Comparison of ENCODE assay signal across 8 cellular contexts in genomic region chr16:68244481-68244902, GRCh38. TPM values are rescaled to one million over a fixed set of nuclear protein-coding genes. Genes with fewer than 3 reads are reported as not detected.
DNase-seq lines count a peak whose midpoint lies in the region; ATAC-seq, FAIRE-seq and TF ChIP-seq lines count a peak whose summit lies in the region.

No MANE protein-coding gene starts in this region.

- H3K27me3 ChIP-seq in suprapubic skin, result no peaks in the 10 kb centered on the region

- H3K9me3 ChIP-seq in kidney (ENCODE audit: control insufficient read depth in 1 of 2, low read length in 2 of 2) (no peaks in the 10 kb centered on the region), suprapubic skin (no peaks in the 10 kb centered on the region)

- TF ChIP-seq EP300 in suprapubic skin (IDR thresholded peaks at IDR 0.05), result no peak

- H3K4me3 ChIP-seq in kidney (ENCODE audit: low read length in 2 of 2), result peak overlapping the region; percentile 84 to 99
- H3K4me3 ChIP-seq in suprapubic skin, result peak overlapping the region; percentile 87

- H3K36me3 Mint-ChIP-seq in activated CD4-positive, alpha-beta T cell treated with anti-CD3 and anti-CD28 coated beads for 36 hours (ENCODE audit: low read depth), result peaks cover 2% of the 10 kb centered on the region
- H3K36me3 Mint-ChIP-seq in activated T-helper 1 cell treated with anti-CD3 and anti-CD28 coated beads, Interleukin-12 subunit alpha, Interleukin-12 subunit beta, Interleukin-2, Interleukin-4 antibody, amounts not matched to agents 30 ng/mL and 10 ng/mL and 1 ng/mL, durations not matched to agents 14 hours and 24 hours and 36 hours (ENCODE audit: low read depth), result peaks cover 2% of the 10 kb centered on the region

- peak overlapping the region; percentile 88 for H3K4me3 Mint-ChIP-seq in activated CD4-positive, alpha-beta T cell treated with anti-CD3 and anti-CD28 coated beads for 36 hours
- H3K4me3 Mint-ChIP-seq in activated T-helper 1 cell treated with anti-CD3 and anti-CD28 coated beads, Interleukin-12 subunit alpha, Interleukin-12 subunit beta, Interleukin-2, Interleukin-4 antibody, amounts not matched to agents 30 ng/mL and 10 ng/mL and 1 ng/mL, durations not matched to agents 14 hours and 24 hours and 36 hours, result peak overlapping the region; percentile 99

- 61% methylated on average over 2 of the region's 20 CpGs for WGBS in suprapubic skin

- no peaks in the 10 kb centered on the region for H3K27me3 Mint-ChIP-seq in activated CD4-positive, alpha-beta T cell treated with anti-CD3 and anti-CD28 coated beads for 36 hours
- H3K27me3 Mint-ChIP-seq in activated T-helper 1 cell treated with anti-CD3 and anti-CD28 coated beads, Interleukin-12 subunit alpha, Interleukin-12 subunit beta, Interleukin-2, Interleukin-4 antibody, amounts not matched to agents 30 ng/mL and 10 ng/mL and 1 ng/mL, durations not matched to agents 14 hours and 24 hours and 36 hours (ENCODE audit: insufficient read depth), result peaks cover 5% of the 10 kb centered on the region

- no peak for ATAC-seq in activated CD4-positive, alpha-beta T cell treated with anti-CD3 and anti-CD28 coated beads for 36 hours
- ATAC-seq in HG02870 (IDR thresholded peaks at IDR 0.05; ENCODE audit: unreplicated experiment), result no peak

- H3K9me3 Mint-ChIP-seq in activated CD4-positive, alpha-beta T cell treated with anti-CD3 and anti-CD28 coated beads for 36 hours (ENCODE audit: low read depth), result no peaks in the 10 kb centered on the region
- H3K9me3 Mint-ChIP-seq in activated T-helper 1 cell treated with anti-CD3 and anti-CD28 coated beads, Interleukin-12 subunit alpha, Interleukin-12 subunit beta, Interleukin-2, Interleukin-4 antibody, amounts not matched to agents 30 ng/mL and 10 ng/mL and 1 ng/mL, durations not matched to agents 14 hours and 24 hours and 36 hours, result no peaks in the 10 kb centered on the region

- TF ChIP-seq POLR2A in suprapubic skin (IDR thresholded peaks at IDR 0.05), result no peak

- CTCF ChIA-PET in activated CD4-positive, alpha-beta T cell treated with anti-CD3 and anti-CD28 coated beads for 36 hours (lab: Charles Lee), result interaction anchor here (0.6 to 3.4 kb wide), 7 partner anchors 17 to 277 kb away, joined by 3 to 23 read pairs (median 3); partner anchors contain the start of gene SLC7A6

- H3K4me1 ChIP-seq in kidney (ENCODE audit: control insufficient read depth in 1 of 2, insufficient read depth in 1 of 2, low read depth in 1 of 2, low read length in 2 of 2) (peaks cover 33 to 40% of the 10 kb centered on the region in 2 donors), suprapubic skin (peaks cover 45% of the 10 kb centered on the region)

- H3K27ac Mint-ChIP-seq in activated CD4-positive, alpha-beta T cell treated with anti-CD3 and anti-CD28 coated beads for 36 hours, result peak overlapping the region; percentile 83
- peak overlapping the region; percentile 52 for H3K27ac Mint-ChIP-seq in activated T-helper 1 cell treated with anti-CD3 and anti-CD28 coated beads, Interleukin-12 subunit alpha, Interleukin-12 subunit beta, Interleukin-2, Interleukin-4 antibody, amounts not matched to agents 30 ng/mL and 10 ng/mL and 1 ng/mL, durations not matched to agents 14 hours and 24 hours and 36 hours

- intact Hi-C loops in activated CD4-positive, alpha-beta T cell treated with anti-CD3 and anti-CD28 coated beads for 36 hours (cut with DNase I, micrococcal nuclease), result loop anchor here in 1 of 2 experiments (2.0 kb wide), 1 partner anchor 16 kb away; no protein-coding TSS in a partner anchor
- intact Hi-C loops in activated T-helper 1 cell treated with anti-CD3 and anti-CD28 coated beads, Interleukin-12 subunit alpha, Interleukin-12 subunit beta, Interleukin-2, Interleukin-4 antibody, amounts not matched to agents 30 ng/mL and 10 ng/mL and 1 ng/mL, durations not matched to agents 14 hours and 24 hours and 36 hours (cut with micrococcal nuclease), result no loop called here
- intact Hi-C loops in kidney (cut with DNase I), result loop anchor here (5.0 kb wide), 1 partner anchor 83 kb away; no protein-coding TSS in a partner anchor

- H3K9ac ChIP-seq in kidney (ENCODE audit: low read length in 2 of 2), result peak overlapping the region; percentile 82 to 83

- POLR2A ChIA-PET in activated CD4-positive, alpha-beta T cell treated with anti-CD3 and anti-CD28 coated beads for 36 hours (lab: Charles Lee), result no interaction called here

- FAIRE-seq in kidney (lab: Jason Lieb, UNC), result no peak

- H3K27ac ChIP-seq in kidney (ENCODE audit: low read depth in 2 of 2, low read length in 2 of 2), result peak overlapping the region; percentile 54 to 72
- H3K27ac ChIP-seq in suprapubic skin, result peak overlapping the region; percentile 36

- peaks cover 20% of the 10 kb centered on the region for H3K4me1 Mint-ChIP-seq in activated CD4-positive, alpha-beta T cell treated with anti-CD3 and anti-CD28 coated beads for 36 hours
- peaks cover 18% of the 10 kb centered on the region for H3K4me1 Mint-ChIP-seq in activated T-helper 1 cell treated with anti-CD3 and anti-CD28 coated beads, Interleukin-12 subunit alpha, Interleukin-12 subunit beta, Interleukin-2, Interleukin-4 antibody, amounts not matched to agents 30 ng/mL and 10 ng/mL and 1 ng/mL, durations not matched to agents 14 hours and 24 hours and 36 hours (ENCODE audit: low read depth)

- TF ChIP-seq CTCF in kidney (IDR thresholded peaks at IDR 0.05; ENCODE audit: borderline replicate concordance, extremely low read depth, insufficient read depth) (no peak), suprapubic skin (IDR thresholded peaks at IDR 0.05) (no peak)

- peaks cover 0 to under 1% of the 10 kb centered on the region in 2 donors for H3K36me3 ChIP-seq in kidney (ENCODE audit: control insufficient read depth in 1 of 2, insufficient read depth in 2 of 2, low read length in 2 of 2)
- peaks cover 9% of the 10 kb centered on the region for H3K36me3 ChIP-seq in suprapubic skin

- no peak for DNase-seq in activated CD4-positive, alpha-beta T cell treated with anti-CD3 and anti-CD28 coated beads for 36 hours
- DNase-seq in activated CD4-positive, alpha-beta T cell treated with anti-CD3 and anti-CD28 coated beads, Interleukin-2, amount 50 U/mL, for 4 hours, result no peak
- no peak for DNase-seq in activated T-helper 1 cell treated with anti-CD3 and anti-CD28 coated beads, Interleukin-12 subunit alpha, Interleukin-12 subunit beta, Interleukin-2, Interleukin-4 antibody, amounts not matched to agents 30 ng/mL and 10 ng/mL and 1 ng/mL, durations not matched to agents 14 hours and 24 hours and 36 hours (ENCODE audit: low spot score)
- DNase-seq in kidney, result peak; percentile 82
- no peak for DNase-seq in suprapubic skin (ENCODE audit: low spot score in 2 of 2)
- DNase-seq in kidney tubule cell (ENCODE audit: low spot score), result no peak
- no peak for DNase-seq in anterior cingulate cortex (lab: John Stamatoyannopoulos, UW)

RNA-seq across cellular contexts. Expression of gene PLA2G15, which starts 0.7 kb away (rescaled TPM):
- total RNA-seq in activated CD4-positive, alpha-beta T cell treated with anti-CD3 and anti-CD28 coated beads for 36 hours, result 1 to 10 TPM; 6.0 to 7.0 TPM
- total RNA-seq in activated T-helper 1 cell treated with anti-CD3 and anti-CD28 coated beads, Interleukin-12 subunit alpha, Interleukin-12 subunit beta, Interleukin-2, Interleukin-4 antibody, amounts not matched to agents 30 ng/mL and 10 ng/mL and 1 ng/mL, durations not matched to agents 14 hours and 24 hours and 36 hours, result 8.6 and 8.8 TPM in 2 replicates
- total RNA-seq in kidney (35.1 TPM), suprapubic skin (10 to 100 TPM; 11.2 to 26.6 (median 23.6) TPM)
- 44.4 TPM for polyA plus RNA-seq in kidney (ENCODE audit: insufficient read depth, low read depth, low replicate concordance)

RNA-seq across cellular contexts. Expression of gene ESRP2, which starts 8.6 kb away (rescaled TPM):
- total RNA-seq in activated CD4-positive, alpha-beta T cell treated with anti-CD3 and anti-CD28 coated beads for 36 hours, result under 1 TPM; 0.58 to 0.85 TPM
- 0.10 and 0.12 TPM in 2 replicates for total RNA-seq in activated T-helper 1 cell treated with anti-CD3 and anti-CD28 coated beads, Interleukin-12 subunit alpha, Interleukin-12 subunit beta, Interleukin-2, Interleukin-4 antibody, amounts not matched to agents 30 ng/mL and 10 ng/mL and 1 ng/mL, durations not matched to agents 14 hours and 24 hours and 36 hours
- total RNA-seq in kidney (32.9 TPM), suprapubic skin (100 to 1,000 TPM in 2 of 4 donors, 10 to 100 TPM in 2; 77.0 to 133 (median 99.7) TPM)
- 19.1 TPM for polyA plus RNA-seq in kidney (ENCODE audit: insufficient read depth, low read depth, low replicate concordance)

RNA-seq across cellular contexts. Expression of gene SLC7A6, which starts 19.8 kb away (rescaled TPM):
- total RNA-seq in activated CD4-positive, alpha-beta T cell treated with anti-CD3 and anti-CD28 coated beads for 36 hours, result 10 to 100 TPM; 55.7 to 58.7 TPM
- total RNA-seq in activated T-helper 1 cell treated with anti-CD3 and anti-CD28 coated beads, Interleukin-12 subunit alpha, Interleukin-12 subunit beta, Interleukin-2, Interleukin-4 antibody, amounts not matched to agents 30 ng/mL and 10 ng/mL and 1 ng/mL, durations not matched to agents 14 hours and 24 hours and 36 hours, result 139 and 143 TPM in 2 replicates
- 24.0 TPM for total RNA-seq in kidney
- polyA plus RNA-seq in kidney (ENCODE audit: insufficient read depth, low read depth, low replicate concordance), result 5.0 TPM
- 100 to 1,000 TPM in 1 of 4 donors, 10 to 100 TPM in 3; 31.5 to 167 (median 49.0) TPM for total RNA-seq in suprapubic skin

Comparison
In these comparisons a context has a peak if more than half of its experiments do, and no peak if none do; other contexts are left out.
1. RNA of gene ESRP2, which starts 8.6 kb away (total RNA-seq): 77.0 to 133 TPM in suprapubic skin and 32.9 TPM in kidney (single experiment); 0.58 to 0.85 TPM in activated CD4-positive, alpha-beta T cell treated with anti-CD3 and anti-CD28 coated beads for 36 hours and 0.10 to 0.12 TPM in activated T-helper 1 cell treated with anti-CD3 and anti-CD28 coated beads, Interleukin-12 subunit alpha, Interleukin-12 subunit beta, Interleukin-2, Interleukin-4 antibody, amounts not matched to agents 30 ng/mL and 10 ng/mL and 1 ng/mL, durations not matched to agents 14 hours and 24 hours and 36 hours; every median in the first group is over 10 times any median in the second.